Comparison of ENCODE assay signal across 24 cellular contexts in the genomic region with DNA sequence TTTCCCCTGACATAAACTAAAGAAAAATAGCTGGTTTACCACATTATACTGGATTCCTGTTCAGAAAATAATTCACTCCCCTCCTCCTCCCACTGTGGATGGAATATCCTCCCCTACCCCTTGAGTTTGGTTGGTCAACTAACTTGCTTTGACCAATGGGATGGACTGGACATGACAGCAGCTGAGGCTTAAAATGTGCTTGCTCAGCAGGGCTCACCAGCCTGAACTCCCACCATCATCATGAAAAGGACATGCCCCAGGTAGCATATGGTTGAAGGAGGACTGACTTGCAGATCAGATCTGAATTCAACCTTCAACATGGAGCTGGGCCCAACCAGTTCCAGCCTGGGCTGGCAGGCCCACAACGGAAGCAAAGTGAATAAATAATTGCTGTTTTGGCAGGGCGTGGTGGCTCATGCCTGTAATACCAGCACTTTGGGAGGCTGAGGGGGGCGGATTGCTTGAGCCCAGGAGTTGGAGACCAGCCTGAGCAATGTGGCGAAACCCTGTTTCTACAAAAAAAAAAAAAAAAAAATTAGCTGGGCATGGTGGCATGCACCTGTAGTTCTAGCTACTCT.
DNase-seq lines count a peak whose midpoint lies in the region; ATAC-seq, FAIRE-seq and TF ChIP-seq lines count a peak whose summit lies in the region.
"Had no signal": no experiment of that assay in that cellular context is flagged by ENCODE, and none has a peak within 500 bp of the region (broad histone marks: within the 10 kb centered on the region; RNA-seq: fewer than 3 reads in every experiment).

No MANE protein-coding gene starts in this region.

- no peak overlapping the region for H3K4me3 ChIP-seq in A549
- no peak overlapping the region for H3K4me3 ChIP-seq in HepG2 (replicated peaks in 1 of 3; ENCODE audit: insufficient read depth in 1 of 3, low read depth in 2 of 3, low read length in 3 of 3)

- no peak for TF ChIP-seq EP300 in A549 (IDR thresholded peaks at IDR 0.05)
- TF ChIP-seq EP300 in HepG2 (IDR thresholded peaks at IDR 0.05; ENCODE audit: low read depth in 2 of 2, low read length in 2 of 2): no peak
- no peak for TF ChIP-seq EP300 in HepG2 (CRISPR knock-in tag; IDR thresholded peaks at IDR 0.05; ENCODE audit: borderline replicate concordance)

- H4K20me1 ChIP-seq in HepG2 (ENCODE audit: insufficient read depth, low read length): no peaks in the 10 kb centered on the region

- POLR2A ChIA-PET in A549 (lab: Yijun Ruan, JAX) (no interaction called here), HepG2 (lab: Yijun Ruan, JAX) (no interaction called here)

- no peak for TF ChIP-seq POLR2A in A549 (IDR thresholded peaks at IDR 0.05; ENCODE audit: low read length)
- no peak for TF ChIP-seq POLR2A in HepG2 (IDR thresholded peaks at IDR 0.05; ENCODE audit: insufficient read depth in 1 of 2, low read depth in 2 of 2, low read length in 2 of 2)

- in situ Hi-C loops in HepG2 (cut with HindIII; ENCODE audit: extremely low pct_ligation_motif_present, low pct_unique_long_range_greater_than_20kb) (no loop called here), KBM-7 (cut with MboI; ENCODE audit: low pct_unique_long_range_greater_than_20kb, low sequenced_read_pairs) (no loop called here)

- DNase-seq in A549 (ENCODE audit: low read depth in 1 of 2, low spot score in 1 of 2): no peak
- DNase-seq in Daoy (ENCODE audit: low read depth): peak; percentile 23
- DNase-seq in NCI-H446 treated with DMSO at 0.1 percent for 48 hours (lab: John Stamatoyannopoulos, UW): peak; percentile 25
- DNase-seq in HepG2 (ENCODE audit: low spot score): no peak
- DNase-seq in KBM-7: no peak
- no peak for DNase-seq in D721Med (ENCODE audit: insufficient read length, low spot score)
- DNase-seq: BE2C; CD4-positive, alpha-beta T cell; COR-L47; DMS153; EL; H7; NCI-H1105; NCI-H146; NCI-H2029; NCI-H2227 treated with DMSO at 0.1 percent for 48 hours; NCI-H524; NCI-H774; NK-92 treated with Interleukin-12 subunit alpha and Interleukin-12 subunit beta, amount 100 ng/mL, for 24 hours; SIG-M5; SK-N-SH; T-helper 2 cell had no signal

- FAIRE-seq in A549 (lab: Jason Lieb, UNC) (no peak), HepG2 (lab: Jason Lieb, UNC) (no peak), D721Med (lab: Jason Lieb, UNC) (no peak)

- CTCF ChIA-PET in A549 (lab: Yijun Ruan, JAX) (interaction anchor here (0.6 to 0.7 kb wide), 2 partner anchors 81 to 305 kb away, joined by 3 read pairs; no protein-coding TSS in a partner anchor), HepG2 (lab: Yijun Ruan, JAX; ENCODE audit: low intra/inter-chr PET ratio, low total read pairs) (no interaction called here)

- H3K4me1 ChIP-seq in A549: no peaks in the 10 kb centered on the region
- no peaks in the 10 kb centered on the region for H3K4me1 ChIP-seq in HepG2 (ENCODE audit: insufficient read depth, low read length)
- H3K4me1 ChIP-seq: BE2C had no signal

- intact Hi-C loops in HepG2 (cut with micrococcal nuclease; ENCODE audit: unreplicated experiment): no loop called here

- ATAC-seq in A549 (no peak), HepG2 (no peak), HG02588 (IDR thresholded peaks at IDR 0.05; ENCODE audit: unreplicated experiment) (no peak)

- no peaks in the 10 kb centered on the region for H3K36me3 ChIP-seq in HepG2 (replicated peaks in 1 of 2; ENCODE audit: control insufficient read depth in 1 of 2, insufficient read depth in 2 of 2, low read length in 2 of 2)
- H3K36me3 ChIP-seq: BE2C had no signal

- H3K79me2 ChIP-seq in HepG2 (ENCODE audit: insufficient read depth, low read length): no peaks in the 10 kb centered on the region

- H2AFZ ChIP-seq in HepG2 (ENCODE audit: low read length): no peak overlapping the region

- 24% methylated on average over 4 of the region's 4 CpGs for WGBS in A549 (ENCODE audit: missing lambda C conversion rate)
- 32% methylated on average over 4 of the region's 4 CpGs for WGBS in HepG2 (ENCODE audit: low lambda C conversion rate)

- BruUV-seq in HepG2 (replicated peaks; lab: Mats Ljungman, UMichigan): no TSS peak

- H3K9me3 ChIP-seq in A549 (no peaks in the 10 kb centered on the region), HepG2 (ENCODE audit: low read length) (no peaks in the 10 kb centered on the region)
- H3K9me3 ChIP-seq: BE2C, SK-N-SH had no signal

- no peaks in the 10 kb centered on the region for H3K27me3 ChIP-seq in HepG2 (ENCODE audit: control insufficient read depth in 1 of 2, insufficient read depth in 2 of 2, low read length in 2 of 2)
- H3K27me3 ChIP-seq: BE2C had no signal

- no peak overlapping the region for H3K9ac ChIP-seq in HepG2 (ENCODE audit: insufficient read depth, low read depth, low read length)
- H3K9ac ChIP-seq: SK-N-SH had no signal

- TF ChIP-seq CTCF in A549 (IDR thresholded peaks at IDR 0.05) (no peak), HepG2 (CRISPR knock-in tag; IDR thresholded peaks at IDR 0.05) (no peak), D721Med (IDR thresholded peaks at IDR 0.05; ENCODE audit: insufficient read depth, missing control alignments) (no peak)

- TF ChIP-seq RAD21 in A549 (conservative IDR thresholded peaks at IDR 0.05 in 1 of 2, IDR thresholded peaks at IDR 0.05 in 1 of 2) (no peak), HepG2 (CRISPR knock-in tag; IDR thresholded peaks at IDR 0.05) (no peak)

- H3K27ac ChIP-seq in A549 (no peak overlapping the region), HepG2 (ENCODE audit: extremely low read length, insufficient read depth, low read length) (no peak overlapping the region)
- H3K27ac ChIP-seq: RWPE1 had no signal

- no peak overlapping the region for H3K4me2 ChIP-seq in A549
- H3K4me2 ChIP-seq in HepG2 (ENCODE audit: low read depth, low read length): no peak overlapping the region
- H3K4me2 ChIP-seq: SK-N-SH had no signal

TF ChIP-seq in A549, 52 proteins besides CTCF, POLR2A, EP300 and RAD21:
- TF ChIP-seq NPAS2 (CRISPR knock-in tag; IDR thresholded peaks at IDR 0.05; ENCODE audit: borderline replicate concordance) (no peak), POLR2AphosphoS2 (conservative IDR thresholded peaks at IDR 0.05; ENCODE audit: low read length) (no peak), RARB (CRISPR knock-in tag; IDR thresholded peaks at IDR 0.05) (no peak), JUNB (IDR thresholded peaks at IDR 0.05) (no peak), MAFK (IDR thresholded peaks at IDR 0.05; ENCODE audit: partially characterized antibody) (peak; percentile 74)

TF ChIP-seq in HepG2, 621 proteins besides CTCF, POLR2A, EP300 and RAD21:
- TF ChIP-seq MAFF (IDR thresholded peaks at IDR 0.05; ENCODE audit: low read depth, low read length) (peak; percentile 68), ZNF839 (CRISPR knock-in tag; IDR thresholded peaks at IDR 0.05; ENCODE audit: borderline replicate concordance) (no peak), MAFK (conservative IDR thresholded peaks at IDR 0.05 in 1 of 2, IDR thresholded peaks at IDR 0.05 in 1 of 2; ENCODE audit: low read length in 2 of 2) (peak; percentile 80 to 81)

Comparison
In these comparisons a context has a peak if more than half of its experiments do, and no peak if none do; other contexts are left out.
1. DNase-seq: peak in Daoy (single experiment) and NCI-H446 treated with DMSO at 0.1 percent for 48 hours (single experiment); none in A549 (0 of 2), HepG2 (single experiment), KBM-7 (single experiment) and D721Med (single experiment).
2. Of the 38 proteins assayed by ChIP-seq in both HepG2 and A549: peak only in HepG2: none; only in A549: none; in both: MAFK; in neither: 37.